ENCODE assay signal across 8 cellular contexts in genomic region chr3:129602730-129603560, GRCh38. TPM values are rescaled to one million over a fixed set of nuclear protein-coding genes. Genes with fewer than 3 reads are reported as not detected.
A peak's percentile ranks its signal among the peaks of the same experiment; 100 is the strongest.
DNase-seq lines count a peak whose midpoint lies in the region; ATAC-seq and TF ChIP-seq lines count a peak whose summit lies in the region.

No MANE protein-coding gene starts in this region.

- peaks cover 44% of the 10 kb centered on the region for H3K27me3 Mint-ChIP-seq in GM23338 (ENCODE audit: insufficient read depth, low read depth, poor library complexity)

- H3K4me3 ChIP-seq in GM23338 (no peak overlapping the region), ascending aorta (peak overlapping the region; percentile 31 to 84), hepatocyte (no peak overlapping the region)

- H3K36me3 ChIP-seq in GM23338 (ENCODE audit: insufficient read depth) (no peaks in the 10 kb centered on the region), ascending aorta (no peaks in the 10 kb centered on the region), hepatocyte (replicated peaks; ENCODE audit: insufficient read depth, low read depth) (no peaks in the 10 kb centered on the region)

- no peaks in the 10 kb centered on the region for H3K9me3 ChIP-seq in ascending aorta
- no peaks in the 10 kb centered on the region for H3K9me3 ChIP-seq in hepatocyte (ENCODE audit: low read depth)

- H3K4me1 Mint-ChIP-seq in GM23338 = peaks cover 72% of the 10 kb centered on the region

- DNase-seq in GM23338 (ENCODE audit: low spot score) (peak; percentile 74), ascending aorta (ENCODE audit: low spot score in 2 of 2) (peak; percentile 53 to 93), hepatocyte (ENCODE audit: low spot score) (peak; percentile 69), smooth muscle cell of the brain vasculature (ENCODE audit: low read depth, low spot score) (peak; percentile 86), NCI-H2081 (lab: John Stamatoyannopoulos, UW) (no peak), activated gamma-delta T cell (lab: John Stamatoyannopoulos, UW) (no peak)

- peaks cover 19% of the 10 kb centered on the region for H3F3A ChIP-seq in GM23338 (replicated peaks; ENCODE audit: low read depth)

- H3K4me3 Mint-ChIP-seq in GM23338 = peak overlapping the region; percentile 11; the same call in 1 of the 3 replicates

- 0 out of 2 replicates have a peak overlapping the region, but pooled peaks have one; percentile 12 for H3K27ac ChIP-seq in GM23338 (ENCODE audit: low read depth)
- H3K27ac ChIP-seq in ascending aorta = peak overlapping the region; percentile 85 to 93
- peak overlapping the region; percentile 33 for H3K27ac ChIP-seq in hepatocyte

- H3K9me2 ChIP-seq in GM23338 (ENCODE audit: insufficient read depth) = no peaks in the 10 kb centered on the region
- H3K9me2 ChIP-seq in hepatocyte (replicated peaks; ENCODE audit: insufficient read depth) = no peaks in the 10 kb centered on the region

- ATAC-seq in GM23338 = peak; percentile 16
- ATAC-seq in GM18870 (IDR thresholded peaks at IDR 0.05; ENCODE audit: unreplicated experiment) = no peak
- ATAC-seq in GM18511 (IDR thresholded peaks at IDR 0.05; ENCODE audit: unreplicated experiment) = no peak

- H3K27me3 ChIP-seq in GM23338 (ENCODE audit: insufficient read depth) = peaks cover 33% of the 10 kb centered on the region
- H3K27me3 ChIP-seq in ascending aorta = no peaks in the 10 kb centered on the region
- peaks cover 12% of the 10 kb centered on the region for H3K27me3 ChIP-seq in hepatocyte

- H4K20me1 ChIP-seq in GM23338 (replicated peaks; ENCODE audit: insufficient read depth) (peaks cover 10% of the 10 kb centered on the region), hepatocyte (ENCODE audit: insufficient read depth, poor library complexity, severe bottlenecking) (peaks cover 7% of the 10 kb centered on the region)

- 0 out of 2 replicates have a peak overlapping the region, but pooled peaks have one; percentile 1 for H3K27ac Mint-ChIP-seq in GM23338

- H3K4me2 ChIP-seq in GM23338 (peak overlapping the region; percentile 70), hepatocyte (peak overlapping the region; percentile 96)

- no peak for TF ChIP-seq CTCF in GM23338 (conservative IDR thresholded peaks at IDR 0.05; ENCODE audit: low read depth in 2 of 2)
- no peak for TF ChIP-seq CTCF in ascending aorta (IDR thresholded peaks at IDR 0.05)
- TF ChIP-seq CTCF in hepatocyte (IDR thresholded peaks at IDR 0.05; ENCODE audit: poor library complexity) = no peak

- H2AFZ ChIP-seq in GM23338 (no peak overlapping the region), hepatocyte (no peak overlapping the region)

- H3K4me1 ChIP-seq in GM23338 (ENCODE audit: insufficient read depth) (peaks cover 48% of the 10 kb centered on the region), ascending aorta (peaks cover 29 to 60% of the 10 kb centered on the region in 2 donors), hepatocyte (ENCODE audit: insufficient read depth) (peaks cover 26% of the 10 kb centered on the region)

- no peaks in the 10 kb centered on the region for H3K9me3 Mint-ChIP-seq in GM23338

- H3K79me2 ChIP-seq in GM23338 (replicated peaks; ENCODE audit: insufficient read depth) (peaks cover 39% of the 10 kb centered on the region), hepatocyte (peaks cover 32% of the 10 kb centered on the region)

- no peaks in the 10 kb centered on the region; the same call in 2 of the 3 replicates for H3K36me3 Mint-ChIP-seq in GM23338 (ENCODE audit: low read depth)

- WGBS in hepatocyte (ENCODE audit: low lambda C conversion rate, missing lambda C conversion rate) = 66% methylated on average over 15 of the region's 15 CpGs

- intact Hi-C loops in ascending aorta (cut with DNase I) = loop anchor here (1.0 kb wide), 1 partner anchor 23 kb away; no protein-coding TSS in a partner anchor

TF ChIP-seq in GM23338, 12 proteins besides CTCF, POLR2A, EP300 and RAD21 (continues in another document):
- TF ChIP-seq EZH2phosphoT487 (IDR thresholded peaks at IDR 0.05; ENCODE audit: unreplicated experiment) = no peak
- no peak for TF ChIP-seq REST (IDR thresholded peaks at IDR 0.05; ENCODE audit: unreplicated experiment)
- TF ChIP-seq ZNF114 (CRISPR knock-in tag; IDR thresholded peaks at IDR 0.05) = no peak
- TF ChIP-seq CREB1 (CRISPR knock-in tag; IDR thresholded peaks at IDR 0.05; ENCODE audit: low read depth) = no peak
- no peak for TF ChIP-seq JUNB (IDR thresholded peaks at IDR 0.05; ENCODE audit: unreplicated experiment)
- TF ChIP-seq STAT1 (IDR thresholded peaks at IDR 0.05; ENCODE audit: unreplicated experiment) = no peak
- TF ChIP-seq ETS1 (IDR thresholded peaks at IDR 0.05) = no peak
- TF ChIP-seq ZNF331 (CRISPR knock-in tag; IDR thresholded peaks at IDR 0.05; ENCODE audit: low read depth) = no peak
- TF ChIP-seq NANOG (IDR thresholded peaks at IDR 0.05; ENCODE audit: borderline replicate concordance) = no peak
- TF ChIP-seq POLR2AphosphoS5 (IDR thresholded peaks at IDR 0.05; ENCODE audit: low read depth) = no peak

RNA-seq across cellular contexts. Expression of gene PLXND1, which starts 3.5 kb away (rescaled TPM):
- total RNA-seq in GM23338 (2014; rRNA removed; shearing (Covaris generic)) = 30.7 and 60.4 TPM in 2 replicates
- polyA plus RNA-seq in GM23338 (2016; fragmentation: Nextera tagmentation; extraction: Ambion mirVana) (13.3 and 14.7 TPM in 2 replicates), hepatocyte (24.9 and 36.3 TPM in 2 replicates)
- total RNA-seq in ascending aorta (407 TPM), hepatocyte (22.0 and 45.3 TPM in 2 replicates)

RNA-seq across cellular contexts. Expression of gene H1-8, which starts 60.0 kb away (rescaled TPM):
- total RNA-seq in GM23338 (2014; rRNA removed; shearing (Covaris generic)) = not detected in 2 replicates
- polyA plus RNA-seq in GM23338 (2016; fragmentation: Nextera tagmentation; extraction: Ambion mirVana) (not detected in 2 replicates), hepatocyte (not detected in 2 replicates)
- total RNA-seq in ascending aorta (not detected), hepatocyte (not detected in 2 replicates)

Comparison
In these comparisons a context has a peak if more than half of its experiments do, and no peak if none do; other contexts are left out.
1. DNase-seq: peak in GM23338 (single experiment), ascending aorta (2 of 2), hepatocyte (single experiment) and smooth muscle cell of the brain vasculature (single experiment); none in NCI-H2081 (0 of 2) and activated gamma-delta T cell (single experiment).
2. H3K27ac ChIP-seq: peak in every context shown above with its lines; median percentile 89 in ascending aorta; 33 in hepatocyte; 12 in GM23338.
3. H3K4me3 ChIP-seq: peak in ascending aorta (2 of 2); none in GM23338 (single experiment) and hepatocyte (single experiment).